8 cellular contexts compared by ENCODE assay signal in genomic region chr2:131035112-131035825, GRCh38. TPM values are rescaled to one million over a fixed set of nuclear protein-coding genes. Genes with fewer than 3 reads are reported as not detected.
DNase-seq lines count a peak whose midpoint lies in the region; ATAC-seq and TF ChIP-seq lines count a peak whose summit lies in the region.

No MANE protein-coding gene starts in this region.

- peaks cover 5% of the 10 kb centered on the region for H3K27me3 ChIP-seq in mesendoderm (ENCODE audit: insufficient read depth, low read length, poor library complexity)

- peaks cover 2% of the 10 kb centered on the region for H3K4me1 ChIP-seq in mesendoderm (ENCODE audit: control insufficient read depth, low read depth, low read length)

- H3K4me3 ChIP-seq in astrocyte of the spinal cord (ENCODE audit: low read depth, low read length) (peak overlapping the region; percentile 7), mesendoderm (ENCODE audit: low read length) (peak overlapping the region; percentile 41)

- H3K18ac ChIP-seq in mesendoderm (ENCODE audit: low read length) = no peak overlapping the region

- H2AK5ac ChIP-seq in mesendoderm (ENCODE audit: low read length) = no peak overlapping the region

- no peaks in the 10 kb centered on the region for H3K79me2 ChIP-seq in mesendoderm (ENCODE audit: control insufficient read depth, insufficient read depth, low read length)

- no peak overlapping the region for H4K5ac ChIP-seq in mesendoderm (ENCODE audit: low read length)

- peak overlapping the region; percentile 85 for H3K56ac ChIP-seq in mesendoderm (ENCODE audit: low read length)

- H2BK5ac ChIP-seq in mesendoderm (ENCODE audit: low read length) = no peak overlapping the region

- H3K23ac ChIP-seq in mesendoderm (ENCODE audit: low read length) = no peak overlapping the region

- H2BK15ac ChIP-seq in mesendoderm (replicated peaks; ENCODE audit: low read depth) = no peak overlapping the region

- no CpG with 5 or more reads among the region's 65 CpGs for WGBS in mesendoderm (ENCODE audit: extremely low coverage, insufficient coverage, low lambda C conversion rate)

- no peak overlapping the region for H2BK120ac ChIP-seq in mesendoderm (ENCODE audit: low read depth, low read length)

- H3K4ac ChIP-seq in mesendoderm (ENCODE audit: low read depth, low read length) = no peak overlapping the region

- no peak for ATAC-seq in GM21576 (IDR thresholded peaks at IDR 0.05; ENCODE audit: unreplicated experiment)
- no peak for ATAC-seq in GM19467 (IDR thresholded peaks at IDR 0.05; ENCODE audit: unreplicated experiment)

- H3K27ac ChIP-seq in mesendoderm (ENCODE audit: low read depth, low read length) (no peak overlapping the region), temporal lobe (ENCODE audit: low read depth, low read length) (peak overlapping the region; percentile 80)

- peak overlapping the region; percentile 61 for H3K9ac ChIP-seq in mesendoderm (ENCODE audit: low read length)

- H3K4me2 ChIP-seq in mesendoderm (ENCODE audit: low read length) = peak overlapping the region; percentile 73

- peak; percentile 64 for DNase-seq in activated CD8-positive, alpha-beta memory T cell treated with anti-CD3 and anti-CD28 coated beads for 24 hours
- DNase-seq in activated CD8-positive, alpha-beta memory T cell treated with anti-CD3 and anti-CD28 coated beads, Interleukin-2, amount 50 U/mL, for 4 hours = no peak
- DNase-seq in astrocyte of the spinal cord (ENCODE audit: low read depth, low spot score) (no peak), mesendoderm (peak; percentile 26), COR-L47 (lab: John Stamatoyannopoulos, UW) (no peak)

- in situ Hi-C loops in astrocyte of the spinal cord (cut with HindIII; ENCODE audit: low sequenced_read_pairs) = no loop called here

- TF ChIP-seq CTCF in astrocyte of the spinal cord (IDR thresholded peaks at IDR 0.05; ENCODE audit: low read depth, low read length) = no peak

- H3K36me3 ChIP-seq in mesendoderm (ENCODE audit: control insufficient read depth, insufficient read depth, low read length) = no peaks in the 10 kb centered on the region

- H4K8ac ChIP-seq in mesendoderm (ENCODE audit: low read depth, low read length) = no peak overlapping the region

- no peaks in the 10 kb centered on the region for H3K79me1 ChIP-seq in mesendoderm (ENCODE audit: low read length)

RNA-seq across cellular contexts. Expression of gene FAM168B, which starts 58.0 kb away (rescaled TPM):
- polyA plus RNA-seq in mesendoderm (2013, experiment 1 of 2) = 74.4 TPM
- polyA plus RNA-seq in mesendoderm (2013, experiment 2 of 2) = 74.1 TPM
- total RNA-seq in temporal lobe = 107 TPM

Comparison
In these comparisons a context has a peak if more than half of its experiments do, and no peak if none do; other contexts are left out.
1. DNase-seq: peak in activated CD8-positive, alpha-beta memory T cell treated with anti-CD3 and anti-CD28 coated beads for 24 hours (single experiment) and mesendoderm (single experiment); none in activated CD8-positive, alpha-beta memory T cell treated with anti-CD3 and anti-CD28 coated beads, Interleukin-2, amount 50 U/mL, for 4 hours (single experiment), astrocyte of the spinal cord (single experiment) and COR-L47 (single experiment).